ENCODE assay signal across 25 cellular contexts in genomic region chr18:24683965-24684364, GRCh38.
A peak's percentile ranks its signal among the peaks of the same experiment; 100 is the strongest.
DNase-seq lines count a peak whose midpoint lies in the region; ATAC-seq and TF ChIP-seq lines count a peak whose summit lies in the region.
"Had no signal": no experiment of that assay in that cellular context is flagged by ENCODE, and none has a peak within 500 bp of the region (broad histone marks: within the 10 kb centered on the region; RNA-seq: fewer than 3 reads in every experiment).

No MANE protein-coding gene starts in this region.

- no peak overlapping the region for H3K4me2 ChIP-seq in HCT116 (ENCODE audit: low read length)
- H3K4me2 ChIP-seq in OCI-LY7 (ENCODE audit: low read length) = no peak overlapping the region

- H3K9me3 ChIP-seq in A673 (ENCODE audit: low read depth, low read length, poor library complexity, severe bottlenecking) (no peaks in the 10 kb centered on the region), HCT116 (ENCODE audit: control insufficient read depth in 1 of 2, insufficient read depth in 1 of 2, low read depth in 1 of 2, low read length in 2 of 2) (no peaks in the 10 kb centered on the region), OCI-LY7 (ENCODE audit: low read length) (no peaks in the 10 kb centered on the region)

- no peaks in the 10 kb centered on the region for H3K27me3 ChIP-seq in A673 (replicated peaks; ENCODE audit: insufficient read depth, low read depth, low read length, poor library complexity)
- H3K27me3 ChIP-seq in HCT116 (ENCODE audit: insufficient read depth, low read length) = peaks cover 7% of the 10 kb centered on the region; the same call in 1 of the 2 replicates
- H3K27me3 ChIP-seq in brain microvascular endothelial cell (replicated peaks) = no peaks in the 10 kb centered on the region
- H3K27me3 ChIP-seq: ascending aorta, heart left ventricle, right atrium auricular region had no signal

- in situ Hi-C loops in brain microvascular endothelial cell (cut with HindIII; ENCODE audit: low pct_ligation_motif_present, low sequenced_read_pairs) = no loop called here

- H3K4me1 ChIP-seq in A673 (ENCODE audit: insufficient read depth, low read length, poor library complexity, severe bottlenecking) (no peaks in the 10 kb centered on the region), HCT116 (ENCODE audit: control insufficient read depth in 1 of 2, insufficient read depth in 2 of 2, low read length in 2 of 2) (no peaks in the 10 kb centered on the region), OCI-LY7 (ENCODE audit: insufficient read depth, low read length, poor library complexity, severe bottlenecking) (no peaks in the 10 kb centered on the region)
- H3K4me1 ChIP-seq: ascending aorta, right atrium auricular region had no signal

- no peaks in the 10 kb centered on the region for H3K36me3 ChIP-seq in A673 (ENCODE audit: insufficient read depth, low read length, poor library complexity, severe bottlenecking)
- no peaks in the 10 kb centered on the region for H3K36me3 ChIP-seq in HCT116 (ENCODE audit: control insufficient read depth in 1 of 2, insufficient read depth in 2 of 2, low read length in 2 of 2)
- H3K36me3 ChIP-seq in OCI-LY7 (ENCODE audit: insufficient read depth, low read length) = no peaks in the 10 kb centered on the region
- no peaks in the 10 kb centered on the region for H3K36me3 ChIP-seq in brain microvascular endothelial cell (replicated peaks)
- H3K36me3 ChIP-seq: ascending aorta, heart left ventricle, right atrium auricular region had no signal

- no peak for TF ChIP-seq RAD21 in HCT116 (IDR thresholded peaks at IDR 0.05; ENCODE audit: low read depth)

- no peaks in the 10 kb centered on the region for H4K20me1 ChIP-seq in HCT116 (ENCODE audit: insufficient read depth)
- H4K20me1 ChIP-seq in OCI-LY7 (ENCODE audit: insufficient read depth, low read length) = no peaks in the 10 kb centered on the region

- H3K9ac ChIP-seq in HCT116 (ENCODE audit: low read length) = no peak overlapping the region

- RAD21 ChIA-PET in HCT116 (lab: Charles Lee; ENCODE audit: low non-redundant PET in 1 of 2, low total read pairs in 2 of 2, uncharacterized antibody in 2 of 2, unreplicated experiment in 2 of 2) = no interaction called here

- TF ChIP-seq CTCF in A673 (conservative IDR thresholded peaks at IDR 0.05; ENCODE audit: low read depth, low read length) (no peak), HCT116 (IDR thresholded peaks at IDR 0.05 in 2 of 3, conservative IDR thresholded peaks at IDR 0.05 in 1 of 3; ENCODE audit: borderline replicate concordance in 1 of 3, insufficient read depth in 1 of 3, low read depth in 2 of 3, low read length in 2 of 3) (no peak), OCI-LY7 (conservative IDR thresholded peaks at IDR 0.05; ENCODE audit: low read length) (no peak), fibroblast of mammary gland (conservative IDR thresholded peaks at IDR 0.05; ENCODE audit: control insufficient read depth, insufficient read depth, low read depth, low read length) (no peak), brain microvascular endothelial cell (IDR thresholded peaks at IDR 0.05; ENCODE audit: low read depth, low read length, missing control alignments) (no peak)

- CTCF ChIA-PET in A673 (lab: Charles Lee) (no interaction called here), HCT116 (lab: Charles Lee) (no interaction called here), OCI-LY7 (lab: Charles Lee; ENCODE audit: unreplicated experiment) (no interaction called here)

- peak; percentile 90 for ATAC-seq in HCT116
- ATAC-seq: activated CD8-positive, alpha-beta T cell treated with anti-CD3 and anti-CD28 coated beads, Interleukin-2, amount 10 ng/mL, durations not matched to agents 7 days and 5 days; heart left ventricle had no signal

- peak; percentile 3 for DNase-seq in A673 (ENCODE audit: low spot score)
- DNase-seq in HCT116 (ENCODE audit: low read depth, low spot score) = peak; percentile 23
- peak; percentile 26 for DNase-seq in OCI-LY7 (ENCODE audit: low spot score)
- peak; percentile 10 for DNase-seq in fibroblast of mammary gland (ENCODE audit: low read depth)
- DNase-seq in activated CD8-positive, alpha-beta memory T cell treated with anti-CD3 and anti-CD28 coated beads, Interleukin-2, amount 50 U/mL, for 48 hours = no peak
- no peak for DNase-seq in islet precursor cell
- DNase-seq in brain microvascular endothelial cell = no peak
- DNase-seq in NK-92 treated with Interleukin-12 subunit alpha and Interleukin-12 subunit beta, amount 100 ng/mL, for 24 hours (lab: John Stamatoyannopoulos, UW) = no peak
- DNase-seq: activated B cell treated with CpG ODN at 0.5 μM for 24 hours; activated CD8-positive, alpha-beta T cell treated with anti-CD3 and anti-CD28 coated beads, Interleukin-2, amount 10 ng/mL, durations not matched to agents 7 days and 5 days; activated T-cell treated with anti-CD3 and anti-CD28 coated beads, Interleukin-2, amount 50 U/mL, for 48 hours; CD4-positive, alpha-beta T cell; cerebellar nuclear complex; DMS79; effector CD8-positive, alpha-beta T cell; heart left ventricle; kidney; NCI-H1436 treated with DMSO at 0.1 percent for 48 hours; NCI-H748 treated with DMSO at 0.1 percent for 48 hours; stimulated activated CD4-positive, alpha-beta T cell treated with anti-CD3 and anti-CD28 coated beads, Interleukin-12 subunit alpha, Interleukin-12 subunit beta, amount 100 ng/mL, for 4 hours; stimulated activated CD8-positive, alpha-beta memory T cell treated with anti-CD3 and anti-CD28 coated beads, Interleukin-4, amount 100 ng/mL, for 48 hours; substantia nigra had no signal

- H2AFZ ChIP-seq in HCT116 (ENCODE audit: low read depth, low read length, poor library complexity, severe bottlenecking) = no peak overlapping the region
- H2AFZ ChIP-seq in OCI-LY7 (ENCODE audit: low read length) = no peak overlapping the region

- no peaks in the 10 kb centered on the region for H3K79me2 ChIP-seq in HCT116 (ENCODE audit: insufficient read depth, low read length)
- no peaks in the 10 kb centered on the region for H3K79me2 ChIP-seq in OCI-LY7 (ENCODE audit: insufficient read depth, low read depth, low read length)

- H3K4me3 ChIP-seq in A673 (ENCODE audit: low read depth, low read length, poor library complexity, severe bottlenecking) (no peak overlapping the region), HCT116 (replicated peaks in 1 of 2; ENCODE audit: low read depth in 1 of 2, low read length in 2 of 2) (no peak overlapping the region), OCI-LY7 (ENCODE audit: low read depth, low read length, poor library complexity, severe bottlenecking) (no peak overlapping the region), fibroblast of mammary gland (ENCODE audit: control insufficient read depth, low read depth, low read length) (no peak overlapping the region), brain microvascular endothelial cell (ENCODE audit: low read depth, low read length) (no peak overlapping the region)
- H3K4me3 ChIP-seq: ascending aorta, heart left ventricle, right atrium auricular region had no signal

- H3K27ac ChIP-seq in A673 (ENCODE audit: low read depth, low read length, poor library complexity, severe bottlenecking) = no peak overlapping the region
- no peak overlapping the region for H3K27ac ChIP-seq in HCT116 (ENCODE audit: low read depth, low read length)
- H3K27ac ChIP-seq in OCI-LY7 (ENCODE audit: low read depth, low read length, poor library complexity, severe bottlenecking) = no peak overlapping the region
- no peak overlapping the region for H3K27ac ChIP-seq in brain microvascular endothelial cell
- H3K27ac ChIP-seq: ascending aorta, heart left ventricle, right atrium auricular region, RWPE1 had no signal

- POLR2A ChIA-PET in A673 (lab: Charles Lee; ENCODE audit: low non-redundant PET) (no interaction called here), HCT116 (lab: Charles Lee) (no interaction called here), OCI-LY7 (lab: Charles Lee) (no interaction called here)

- no peak for TF ChIP-seq POLR2A in HCT116 (IDR thresholded peaks at IDR 0.05; ENCODE audit: borderline replicate concordance, extremely low read depth, insufficient read depth, insufficient read length)

- intact Hi-C loops in A673 (cut with micrococcal nuclease; ENCODE audit: unreplicated experiment) = no loop called here
- intact Hi-C loops in HCT116 (cut with micrococcal nuclease) = no loop called here
- intact Hi-C loops in OCI-LY7 (cut with micrococcal nuclease; ENCODE audit: unreplicated experiment) = no loop called here

- H3K9me2 ChIP-seq in HCT116 (ENCODE audit: insufficient read depth) (no peaks in the 10 kb centered on the region), OCI-LY7 (ENCODE audit: insufficient read depth, low read length) (no peaks in the 10 kb centered on the region)

- BruUV-seq in A673 (replicated peaks; lab: Mats Ljungman, UMichigan) (no TSS peak), HCT116 (replicated peaks; lab: Mats Ljungman, UMichigan) (no TSS peak), OCI-LY7 (replicated peaks; lab: Mats Ljungman, UMichigan) (no TSS peak)

TF ChIP-seq in HCT116, 20 proteins besides CTCF, POLR2A, EP300 and RAD21:
- TF ChIP-seq ELF1 (IDR thresholded peaks at IDR 0.05; ENCODE audit: borderline replicate concordance, low read depth) (peak; percentile 42), ATF3 (IDR thresholded peaks at IDR 0.05) (no peak), SP1 (IDR thresholded peaks at IDR 0.05; ENCODE audit: low read depth) (peak; percentile 35; the same call in 1 of the 2 replicates), YY1 (IDR thresholded peaks at IDR 0.05; ENCODE audit: extremely low read depth, insufficient replicate concordance, low read depth, low read length) (no peak), ZFX (IDR thresholded peaks at IDR 0.05) (no peak)

Comparison
In these comparisons a context has a peak if more than half of its experiments do, and no peak if none do; other contexts are left out.
1. DNase-seq: peak in A673 (single experiment), HCT116 (single experiment), OCI-LY7 (single experiment) and fibroblast of mammary gland (single experiment); none in activated CD8-positive, alpha-beta memory T cell treated with anti-CD3 and anti-CD28 coated beads, Interleukin-2, amount 50 U/mL, for 48 hours (single experiment), islet precursor cell (single experiment), brain microvascular endothelial cell (single experiment) and NK-92 treated with Interleukin-12 subunit alpha and Interleukin-12 subunit beta, amount 100 ng/mL, for 24 hours (single experiment).